ENCODE assay signal across 26 cellular contexts in genomic region chr11:22199243-22199642, GRCh38. TPM values are rescaled to one million over a fixed set of nuclear protein-coding genes. Genes with fewer than 3 reads are reported as not detected.
"Had no signal": no experiment of that assay in that cellular context is flagged by ENCODE, and none has a peak within 500 bp of the region (broad histone marks: within the 10 kb centered on the region; RNA-seq: fewer than 3 reads in every experiment).

No MANE protein-coding gene starts in this region.

- H3K4me1 Mint-ChIP-seq: activated CD4-positive, alpha-beta memory T cell treated with anti-CD3 and anti-CD28 coated beads, Interleukin-2, amount 10 ng/mL, durations not matched to agents 7 days and 5 days; activated CD4-positive, alpha-beta T cell treated with anti-CD3 and anti-CD28 coated beads, Interleukin-2, amount 10 ng/mL, durations not matched to agents 7 days and 5 days; activated naive CD4-positive, alpha-beta T cell treated with anti-CD3 and anti-CD28 coated beads, Interleukin-2, amount 10 ng/mL, durations not matched to agents 7 days and 5 days; activated naive CD8-positive, alpha-beta T cell treated with anti-CD3 and anti-CD28 coated beads, Interleukin-2, amount 10 ng/mL, durations not matched to agents 7 days and 5 days had no signal

- H3K36me3 Mint-ChIP-seq: activated naive CD4-positive, alpha-beta T cell treated with anti-CD3 and anti-CD28 coated beads, Interleukin-2, amount 10 ng/mL, durations not matched to agents 7 days and 5 days; activated naive CD8-positive, alpha-beta T cell treated with anti-CD3 and anti-CD28 coated beads, Interleukin-2, amount 10 ng/mL, durations not matched to agents 7 days and 5 days; naive B cell; type B pancreatic cell had no signal

- DNase-seq: activated CD4-positive, alpha-beta memory T cell treated with anti-CD3 and anti-CD28 coated beads, Interleukin-2, amount 10 ng/mL, durations not matched to agents 7 days and 5 days; activated CD4-positive, alpha-beta T cell treated with anti-CD3 and anti-CD28 coated beads, Interleukin-2, amount 10 ng/mL, durations not matched to agents 7 days and 5 days; activated CD4-positive, CD25-positive, alpha-beta regulatory T cell treated with anti-CD3 and anti-CD28 coated beads, Interleukin-2, amount 50 U/mL, for 72 hours; activated CD8-positive, alpha-beta memory T cell treated with anti-CD3 and anti-CD28 coated beads, Interleukin-2, amount 50 U/mL, for 48 hours; activated gamma-delta T cell; activated naive CD4-positive, alpha-beta T cell treated with anti-CD3 and anti-CD28 coated beads, Interleukin-2, amount 10 ng/mL, durations not matched to agents 7 days and 5 days; activated naive CD8-positive, alpha-beta T cell treated with anti-CD3 and anti-CD28 coated beads, Interleukin-2, amount 10 ng/mL, durations not matched to agents 7 days and 5 days; activated T-cell treated with anti-CD3 and anti-CD28 coated beads, Interleukin-2, amount 50 U/mL, for 24 hours; brain microvascular endothelial cell; dorsolateral prefrontal cortex; effector memory CD4-positive, alpha-beta T cell; head of caudate nucleus; hippocampal formation; left cardiac atrium; mammary epithelial cell; naive B cell; nephron progenitor cell; right lobe of liver; stimulated activated CD4-positive, alpha-beta T cell treated with anti-CD3 and anti-CD28 coated beads, Interleukin-2, amount 100 ng/mL, for 48 hours had no signal

- ATAC-seq: left cardiac atrium, right lobe of liver had no signal

- H3K36me3 ChIP-seq: ascending aorta, brain microvascular endothelial cell, neutrophil, right lobe of liver, vagina had no signal

- H3K9me3 ChIP-seq: ascending aorta, neutrophil, right lobe of liver, vagina had no signal

- H3K27ac ChIP-seq: ascending aorta, brain microvascular endothelial cell, coronary artery, dorsolateral prefrontal cortex, neutrophil, right lobe of liver, vagina had no signal

- H3K4me1 ChIP-seq: ascending aorta, vagina had no signal

- H3K9me3 Mint-ChIP-seq: activated CD4-positive, alpha-beta memory T cell treated with anti-CD3 and anti-CD28 coated beads, Interleukin-2, amount 10 ng/mL, durations not matched to agents 7 days and 5 days; activated CD4-positive, alpha-beta T cell treated with anti-CD3 and anti-CD28 coated beads, Interleukin-2, amount 10 ng/mL, durations not matched to agents 7 days and 5 days; activated naive CD4-positive, alpha-beta T cell treated with anti-CD3 and anti-CD28 coated beads, Interleukin-2, amount 10 ng/mL, durations not matched to agents 7 days and 5 days; activated naive CD8-positive, alpha-beta T cell treated with anti-CD3 and anti-CD28 coated beads, Interleukin-2, amount 10 ng/mL, durations not matched to agents 7 days and 5 days; activated T-cell treated with anti-CD3 and anti-CD28 coated beads, Interleukin-2, amount 50 U/mL, for 24 hours; naive B cell; nephron progenitor cell; type B pancreatic cell had no signal

- H3K27me3 Mint-ChIP-seq: activated naive CD4-positive, alpha-beta T cell treated with anti-CD3 and anti-CD28 coated beads, Interleukin-2, amount 10 ng/mL, durations not matched to agents 7 days and 5 days had no signal

- H3K27me3 ChIP-seq: ascending aorta, brain microvascular endothelial cell, right lobe of liver, vagina had no signal

- H3K4me3 Mint-ChIP-seq: activated CD4-positive, alpha-beta memory T cell treated with anti-CD3 and anti-CD28 coated beads, Interleukin-2, amount 10 ng/mL, durations not matched to agents 7 days and 5 days; activated CD4-positive, alpha-beta T cell treated with anti-CD3 and anti-CD28 coated beads, Interleukin-2, amount 10 ng/mL, durations not matched to agents 7 days and 5 days; activated naive CD4-positive, alpha-beta T cell treated with anti-CD3 and anti-CD28 coated beads, Interleukin-2, amount 10 ng/mL, durations not matched to agents 7 days and 5 days; activated naive CD8-positive, alpha-beta T cell treated with anti-CD3 and anti-CD28 coated beads, Interleukin-2, amount 10 ng/mL, durations not matched to agents 7 days and 5 days; activated T-cell treated with anti-CD3 and anti-CD28 coated beads, Interleukin-2, amount 50 U/mL, for 24 hours; naive B cell; nephron progenitor cell; stimulated activated naive CD8-positive, alpha-beta T cell treated with anti-CD3 and anti-CD28 coated beads, Interleukin-15, Interleukin-2, amounts not matched to agents 100 ng/mL and 50 ng/mL, for 24 hours; type B pancreatic cell had no signal

- H3K27ac Mint-ChIP-seq: activated CD4-positive, alpha-beta memory T cell treated with anti-CD3 and anti-CD28 coated beads, Interleukin-2, amount 10 ng/mL, durations not matched to agents 7 days and 5 days; activated CD4-positive, alpha-beta T cell treated with anti-CD3 and anti-CD28 coated beads, Interleukin-2, amount 10 ng/mL, durations not matched to agents 7 days and 5 days; activated naive CD4-positive, alpha-beta T cell treated with anti-CD3 and anti-CD28 coated beads, Interleukin-2, amount 10 ng/mL, durations not matched to agents 7 days and 5 days; activated naive CD8-positive, alpha-beta T cell treated with anti-CD3 and anti-CD28 coated beads, Interleukin-2, amount 10 ng/mL, durations not matched to agents 7 days and 5 days; activated T-cell treated with anti-CD3 and anti-CD28 coated beads, Interleukin-2, amount 50 U/mL, for 24 hours; naive B cell; nephron progenitor cell; stimulated activated naive CD8-positive, alpha-beta T cell treated with anti-CD3 and anti-CD28 coated beads, Interleukin-15, Interleukin-2, amounts not matched to agents 100 ng/mL and 50 ng/mL, for 24 hours; type B pancreatic cell had no signal

- H3K4me3 ChIP-seq: ascending aorta, coronary artery, dorsolateral prefrontal cortex, right lobe of liver, vagina had no signal

RNA-seq across cellular contexts. Expression of gene ANO5, which starts 6.4 kb away (rescaled TPM):
- total RNA-seq: activated CD4-positive, alpha-beta memory T cell treated with anti-CD3 and anti-CD28 coated beads, Interleukin-2, amount 10 ng/mL, durations not matched to agents 7 days and 5 days; ascending aorta; osteocyte had no signal
